Comparison of ENCODE assay signal across 1 cellular context in the genomic region with DNA sequence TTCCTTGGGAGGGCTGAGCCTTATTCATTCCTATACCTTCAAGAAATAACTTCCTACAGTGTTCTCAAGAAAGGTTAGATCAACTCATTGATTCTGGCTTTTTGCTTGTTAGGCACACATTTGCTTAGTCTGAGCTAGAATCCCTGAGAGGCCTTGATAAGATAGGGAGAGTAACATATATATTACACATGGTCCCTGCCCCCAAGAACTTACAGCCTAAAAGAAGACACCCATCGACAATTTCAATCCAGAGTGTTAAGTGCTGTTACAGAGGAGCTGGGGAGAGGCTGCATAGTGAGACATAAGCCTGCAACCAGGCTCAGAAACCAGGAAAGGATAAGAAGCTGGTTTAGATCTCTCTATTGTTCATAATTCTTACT.
TF ChIP-seq lines count a peak whose summit lies in the region.

No MANE protein-coding gene starts in this region.

TF ChIP-seq in liver, 16 proteins besides CTCF, POLR2A, EP300 and RAD21:
- no peak for TF ChIP-seq GABPA (IDR thresholded peaks at IDR 0.05 in 1 of 2, conservative IDR thresholded peaks at IDR 0.05 in 1 of 2)
- TF ChIP-seq, protein P1, sequence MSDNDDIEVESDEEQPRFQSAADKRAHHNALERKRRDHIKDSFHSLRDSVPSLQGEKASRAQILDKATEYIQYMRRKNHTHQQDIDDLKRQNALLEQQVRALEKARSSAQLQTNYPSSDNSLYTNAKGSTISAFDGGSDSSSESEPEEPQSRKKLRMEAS (IDR thresholded peaks at IDR 0.05), result no peak
- no peak for TF ChIP-seq FOXA2 (IDR thresholded peaks at IDR 0.05)
- TF ChIP-seq HNF4G (IDR thresholded peaks at IDR 0.05), result no peak
- no peak for TF ChIP-seq TAF1 (conservative IDR thresholded peaks at IDR 0.05)
- TF ChIP-seq FOXA1 (IDR thresholded peaks at IDR 0.05), result no peak
- TF ChIP-seq SP1 (IDR thresholded peaks at IDR 0.05), result no peak
- TF ChIP-seq HNF4A (conservative IDR thresholded peaks at IDR 0.05), result no peak
- no peak for TF ChIP-seq JUND (IDR thresholded peaks at IDR 0.05)
- TF ChIP-seq, protein P2, sequence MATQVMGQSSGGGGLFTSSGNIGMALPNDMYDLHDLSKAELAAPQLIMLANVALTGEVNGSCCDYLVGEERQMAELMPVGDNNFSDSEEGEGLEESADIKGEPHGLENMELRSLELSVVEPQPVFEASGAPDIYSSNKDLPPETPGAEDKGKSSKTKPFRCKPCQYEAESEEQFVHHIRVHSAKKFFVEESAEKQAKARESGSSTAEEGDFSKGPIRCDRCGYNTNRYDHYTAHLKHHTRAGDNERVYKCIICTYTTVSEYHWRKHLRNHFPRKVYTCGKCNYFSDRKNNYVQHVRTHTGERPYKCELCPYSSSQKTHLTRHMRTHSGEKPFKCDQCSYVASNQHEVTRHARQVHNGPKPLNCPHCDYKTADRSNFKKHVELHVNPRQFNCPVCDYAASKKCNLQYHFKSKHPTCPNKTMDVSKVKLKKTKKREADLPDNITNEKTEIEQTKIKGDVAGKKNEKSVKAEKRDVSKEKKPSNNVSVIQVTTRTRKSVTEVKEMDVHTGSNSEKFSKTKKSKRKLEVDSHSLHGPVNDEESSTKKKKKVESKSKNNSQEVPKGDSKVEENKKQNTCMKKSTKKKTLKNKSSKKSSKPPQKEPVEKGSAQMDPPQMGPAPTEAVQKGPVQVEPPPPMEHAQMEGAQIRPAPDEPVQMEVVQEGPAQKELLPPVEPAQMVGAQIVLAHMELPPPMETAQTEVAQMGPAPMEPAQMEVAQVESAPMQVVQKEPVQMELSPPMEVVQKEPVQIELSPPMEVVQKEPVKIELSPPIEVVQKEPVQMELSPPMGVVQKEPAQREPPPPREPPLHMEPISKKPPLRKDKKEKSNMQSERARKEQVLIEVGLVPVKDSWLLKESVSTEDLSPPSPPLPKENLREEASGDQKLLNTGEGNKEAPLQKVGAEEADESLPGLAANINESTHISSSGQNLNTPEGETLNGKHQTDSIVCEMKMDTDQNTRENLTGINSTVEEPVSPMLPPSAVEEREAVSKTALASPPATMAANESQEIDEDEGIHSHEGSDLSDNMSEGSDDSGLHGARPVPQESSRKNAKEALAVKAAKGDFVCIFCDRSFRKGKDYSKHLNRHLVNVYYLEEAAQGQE (IDR thresholded peaks at IDR 0.05), result no peak
- no peak for TF ChIP-seq RXRA (IDR thresholded peaks at IDR 0.05)
- no peak for TF ChIP-seq YY1 (IDR thresholded peaks at IDR 0.05)
- TF ChIP-seq, protein P3, sequence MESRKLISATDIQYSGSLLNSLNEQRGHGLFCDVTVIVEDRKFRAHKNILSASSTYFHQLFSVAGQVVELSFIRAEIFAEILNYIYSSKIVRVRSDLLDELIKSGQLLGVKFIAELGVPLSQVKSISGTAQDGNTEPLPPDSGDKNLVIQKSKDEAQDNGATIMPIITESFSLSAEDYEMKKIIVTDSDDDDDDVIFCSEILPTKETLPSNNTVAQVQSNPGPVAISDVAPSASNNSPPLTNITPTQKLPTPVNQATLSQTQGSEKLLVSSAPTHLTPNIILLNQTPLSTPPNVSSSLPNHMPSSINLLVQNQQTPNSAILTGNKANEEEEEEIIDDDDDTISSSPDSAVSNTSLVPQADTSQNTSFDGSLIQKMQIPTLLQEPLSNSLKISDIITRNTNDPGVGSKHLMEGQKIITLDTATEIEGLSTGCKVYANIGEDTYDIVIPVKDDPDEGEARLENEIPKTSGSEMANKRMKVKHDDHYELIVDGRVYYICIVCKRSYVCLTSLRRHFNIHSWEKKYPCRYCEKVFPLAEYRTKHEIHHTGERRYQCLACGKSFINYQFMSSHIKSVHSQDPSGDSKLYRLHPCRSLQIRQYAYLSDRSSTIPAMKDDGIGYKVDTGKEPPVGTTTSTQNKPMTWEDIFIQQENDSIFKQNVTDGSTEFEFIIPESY (IDR thresholded peaks at IDR 0.05), result no peak
- no peak for TF ChIP-seq EGR1 (IDR thresholded peaks at IDR 0.05; ENCODE audit: low read depth in 2 of 2)
- TF ChIP-seq, protein P4, sequence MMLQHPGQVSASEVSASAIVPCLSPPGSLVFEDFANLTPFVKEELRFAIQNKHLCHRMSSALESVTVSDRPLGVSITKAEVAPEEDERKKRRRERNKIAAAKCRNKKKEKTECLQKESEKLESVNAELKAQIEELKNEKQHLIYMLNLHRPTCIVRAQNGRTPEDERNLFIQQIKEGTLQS (IDR thresholded peaks at IDR 0.05), result no peak
- TF ChIP-seq NR2F2 (IDR thresholded peaks at IDR 0.05), result no peak
